Comparison of ENCODE assay signal across 20 cellular contexts in genomic region chr10:95337761-95338160, GRCh38.
"Had no signal": no experiment of that assay in that cellular context is flagged by ENCODE, and none has a peak within 500 bp of the region (broad histone marks: within the 10 kb centered on the region; RNA-seq: fewer than 3 reads in every experiment).

No MANE protein-coding gene starts in this region.

- H3K9me3 ChIP-seq: spleen, upper lobe of right lung had no signal

- H3K4me3 ChIP-seq: lung, spleen, upper lobe of right lung had no signal

- H3K27ac ChIP-seq: spleen, upper lobe of right lung, WERI-Rb-1 had no signal

- DNase-seq: activated CD4-positive, alpha-beta T cell treated with anti-CD3 and anti-CD28 coated beads, Interleukin-2, amount 10 ng/mL, durations not matched to agents 7 days and 5 days; activated CD4-positive, CD25-positive, alpha-beta regulatory T cell treated with anti-CD3 and anti-CD28 coated beads, Interleukin-2, amount 50 U/mL, for 72 hours; activated CD8-positive, alpha-beta memory T cell treated with anti-CD3 and anti-CD28 coated beads, Interleukin-2, amount 10 ng/mL, durations not matched to agents 7 days and 5 days; activated CD8-positive, alpha-beta T cell treated with anti-CD3 and anti-CD28 coated beads for 36 hours; activated effector memory CD4-positive, alpha-beta T cell treated with anti-CD3 and anti-CD28 coated beads, Interleukin-2, amount 50 U/mL, for 16 hours; activated naive CD4-positive, alpha-beta T cell treated with anti-CD3 and anti-CD28 coated beads, Interleukin-2, amount 10 ng/mL, durations not matched to agents 7 days and 5 days; activated T-cell treated with anti-CD3 and anti-CD28 coated beads for 4 hours; amygdala; cortex of kidney; endodermal cell; hypothalamus; left colon; natural killer cell; retina; spleen; stimulated activated CD4-positive, alpha-beta T cell treated with anti-CD3 and anti-CD28 coated beads, Interleukin-4, amount 100 ng/mL, for 1 hour; T-helper 1 cell; upper lobe of right lung; WERI-Rb-1 had no signal

- ATAC-seq: activated CD8-positive, alpha-beta memory T cell treated with anti-CD3 and anti-CD28 coated beads, Interleukin-2, amount 10 ng/mL, durations not matched to agents 7 days and 5 days; activated CD8-positive, alpha-beta T cell treated with anti-CD3 and anti-CD28 coated beads for 36 hours; left colon; natural killer cell; upper lobe of right lung had no signal

- H3K36me3 ChIP-seq: spleen, upper lobe of right lung, WERI-Rb-1 had no signal

- H3K27me3 ChIP-seq: spleen, upper lobe of right lung had no signal
